Comparison of ENCODE assay signal across 1 cellular context in the genomic region with DNA sequence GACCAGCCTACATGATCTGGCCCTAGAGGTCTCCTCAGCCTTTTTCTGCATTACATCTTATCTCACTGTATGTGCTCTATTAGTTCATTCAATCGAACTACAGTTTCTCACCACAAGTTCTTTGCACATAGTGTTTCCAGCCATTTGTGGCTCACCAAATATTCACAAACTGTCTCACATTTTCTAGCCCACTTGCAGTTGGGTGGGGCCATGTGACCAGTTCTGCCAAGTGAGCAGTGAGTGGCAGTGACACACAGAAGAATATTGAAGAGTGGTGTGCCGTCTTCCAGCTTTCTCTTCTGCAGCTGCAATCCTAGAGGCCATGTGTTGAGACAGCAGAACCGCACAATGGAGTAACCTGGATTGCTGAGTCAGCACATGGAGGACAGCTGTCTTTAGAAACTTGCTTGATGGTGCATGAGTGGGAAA.
TF ChIP-seq lines count a peak whose summit lies in the region.

No MANE protein-coding gene starts in this region.

TF ChIP-seq in SK-N-SH, 30 proteins besides CTCF, POLR2A, EP300 and RAD21 (continued from another document):
- TF ChIP-seq, protein P1, sequence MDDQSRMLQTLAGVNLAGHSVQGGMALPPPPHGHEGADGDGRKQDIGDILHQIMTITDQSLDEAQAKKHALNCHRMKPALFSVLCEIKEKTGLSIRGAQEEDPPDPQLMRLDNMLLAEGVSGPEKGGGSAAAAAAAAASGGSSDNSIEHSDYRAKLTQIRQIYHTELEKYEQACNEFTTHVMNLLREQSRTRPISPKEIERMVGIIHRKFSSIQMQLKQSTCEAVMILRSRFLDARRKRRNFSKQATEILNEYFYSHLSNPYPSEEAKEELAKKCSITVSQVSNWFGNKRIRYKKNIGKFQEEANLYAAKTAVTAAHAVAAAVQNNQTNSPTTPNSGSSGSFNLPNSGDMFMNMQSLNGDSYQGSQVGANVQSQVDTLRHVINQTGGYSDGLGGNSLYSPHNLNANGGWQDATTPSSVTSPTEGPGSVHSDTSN (IDR thresholded peaks at IDR 0.05) = no peak
- TF ChIP-seq, protein P2, sequence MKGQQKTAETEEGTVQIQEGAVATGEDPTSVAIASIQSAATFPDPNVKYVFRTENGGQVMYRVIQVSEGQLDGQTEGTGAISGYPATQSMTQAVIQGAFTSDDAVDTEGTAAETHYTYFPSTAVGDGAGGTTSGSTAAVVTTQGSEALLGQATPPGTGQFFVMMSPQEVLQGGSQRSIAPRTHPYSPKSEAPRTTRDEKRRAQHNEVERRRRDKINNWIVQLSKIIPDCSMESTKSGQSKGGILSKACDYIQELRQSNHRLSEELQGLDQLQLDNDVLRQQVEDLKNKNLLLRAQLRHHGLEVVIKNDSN (IDR thresholded peaks at IDR 0.05; ENCODE audit: borderline replicate concordance, low read depth) = no peak
- TF ChIP-seq TEAD4 (IDR thresholded peaks at IDR 0.05; ENCODE audit: borderline replicate concordance, insufficient read depth) (no peak), POLR2AphosphoS5 (IDR thresholded peaks at IDR 0.05; ENCODE audit: low read depth, low read length) (no peak), RXRA (IDR thresholded peaks at IDR 0.05; ENCODE audit: borderline replicate concordance, low read depth) (no peak), MEF2A (IDR thresholded peaks at IDR 0.05; ENCODE audit: borderline replicate concordance, low read depth) (no peak), TAF1 (IDR thresholded peaks at IDR 0.05; ENCODE audit: borderline replicate concordance, low read depth, low read length) (no peak), GABPA (IDR thresholded peaks at IDR 0.05; ENCODE audit: low read depth) (no peak)
- TF ChIP-seq, protein P3, sequence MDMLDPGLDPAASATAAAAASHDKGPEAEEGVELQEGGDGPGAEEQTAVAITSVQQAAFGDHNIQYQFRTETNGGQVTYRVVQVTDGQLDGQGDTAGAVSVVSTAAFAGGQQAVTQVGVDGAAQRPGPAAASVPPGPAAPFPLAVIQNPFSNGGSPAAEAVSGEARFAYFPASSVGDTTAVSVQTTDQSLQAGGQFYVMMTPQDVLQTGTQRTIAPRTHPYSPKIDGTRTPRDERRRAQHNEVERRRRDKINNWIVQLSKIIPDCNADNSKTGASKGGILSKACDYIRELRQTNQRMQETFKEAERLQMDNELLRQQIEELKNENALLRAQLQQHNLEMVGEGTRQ (IDR thresholded peaks at IDR 0.05; ENCODE audit: borderline replicate concordance, low read depth, low read length) = no peak
- TF ChIP-seq, protein P4, sequence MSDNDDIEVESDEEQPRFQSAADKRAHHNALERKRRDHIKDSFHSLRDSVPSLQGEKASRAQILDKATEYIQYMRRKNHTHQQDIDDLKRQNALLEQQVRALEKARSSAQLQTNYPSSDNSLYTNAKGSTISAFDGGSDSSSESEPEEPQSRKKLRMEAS (IDR thresholded peaks at IDR 0.05; ENCODE audit: low read depth) = no peak
- TF ChIP-seq, protein P5, sequence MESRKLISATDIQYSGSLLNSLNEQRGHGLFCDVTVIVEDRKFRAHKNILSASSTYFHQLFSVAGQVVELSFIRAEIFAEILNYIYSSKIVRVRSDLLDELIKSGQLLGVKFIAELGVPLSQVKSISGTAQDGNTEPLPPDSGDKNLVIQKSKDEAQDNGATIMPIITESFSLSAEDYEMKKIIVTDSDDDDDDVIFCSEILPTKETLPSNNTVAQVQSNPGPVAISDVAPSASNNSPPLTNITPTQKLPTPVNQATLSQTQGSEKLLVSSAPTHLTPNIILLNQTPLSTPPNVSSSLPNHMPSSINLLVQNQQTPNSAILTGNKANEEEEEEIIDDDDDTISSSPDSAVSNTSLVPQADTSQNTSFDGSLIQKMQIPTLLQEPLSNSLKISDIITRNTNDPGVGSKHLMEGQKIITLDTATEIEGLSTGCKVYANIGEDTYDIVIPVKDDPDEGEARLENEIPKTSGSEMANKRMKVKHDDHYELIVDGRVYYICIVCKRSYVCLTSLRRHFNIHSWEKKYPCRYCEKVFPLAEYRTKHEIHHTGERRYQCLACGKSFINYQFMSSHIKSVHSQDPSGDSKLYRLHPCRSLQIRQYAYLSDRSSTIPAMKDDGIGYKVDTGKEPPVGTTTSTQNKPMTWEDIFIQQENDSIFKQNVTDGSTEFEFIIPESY (IDR thresholded peaks at IDR 0.05; ENCODE audit: borderline replicate concordance, low read depth) = no peak
TF ChIP-seq in SK-N-SH: peak in this region for 0.
